Comparison of ENCODE assay signal across 9 cellular contexts in genomic region chr11:128517457-128518230, GRCh38.
DNase-seq lines count a peak whose midpoint lies in the region; TF ChIP-seq lines count a peak whose summit lies in the region.
"Had no signal": no experiment of that assay in that cellular context is flagged by ENCODE, and none has a peak within 500 bp of the region (broad histone marks: within the 10 kb centered on the region; RNA-seq: fewer than 3 reads in every experiment).

No MANE protein-coding gene starts in this region.

- H3K27me3 ChIP-seq in AG04450 (ENCODE audit: control insufficient read depth, insufficient read depth, low read length) (no peaks in the 10 kb centered on the region), muscle layer of duodenum (ENCODE audit: low read depth, low read length) (no peaks in the 10 kb centered on the region)

- peak overlapping the region; percentile 47 for H3K27ac ChIP-seq in AG04450 (ENCODE audit: low read depth, low read length)
- H3K27ac ChIP-seq in HEK293 (ENCODE audit: extremely low read depth, low read depth, low read length): no peak overlapping the region
- peak overlapping the region; percentile 85 for H3K27ac ChIP-seq in muscle layer of duodenum (ENCODE audit: low read length)
- H3K27ac ChIP-seq: HL-60 had no signal

- H3K9me3 ChIP-seq in AG04450 (ENCODE audit: control insufficient read depth, insufficient read depth, low read length) (no peaks in the 10 kb centered on the region), HEK293 (ENCODE audit: control insufficient read depth, insufficient read depth, low read depth, low read length) (no peaks in the 10 kb centered on the region), muscle layer of duodenum (ENCODE audit: control insufficient read depth in 1 of 2, low read length in 2 of 2) (no peaks in the 10 kb centered on the region)

- H3K4me3 ChIP-seq in AG04450 (ENCODE audit: low read depth, low read length): peak overlapping the region; percentile 86
- no peak overlapping the region for H3K4me3 ChIP-seq in HEK293 (ENCODE audit: low read depth, low read length)
- H3K4me3 ChIP-seq in astrocyte of the spinal cord (ENCODE audit: low read depth, low read length): peak overlapping the region; percentile 79
- H3K4me3 ChIP-seq in muscle layer of duodenum (ENCODE audit: low read depth in 1 of 2, low read length in 2 of 2): peak overlapping the region; percentile 74 to 89

- H3K4me1 ChIP-seq in HEK293 (ENCODE audit: control insufficient read depth, insufficient read depth, low read length): peaks cover 5% of the 10 kb centered on the region; the same call in 1 of the 2 replicates
- H3K4me1 ChIP-seq in muscle layer of duodenum (ENCODE audit: control insufficient read depth in 1 of 2, insufficient read depth in 2 of 2, low read length in 2 of 2): peaks cover 7 to 17% of the 10 kb centered on the region in 2 donors

- in situ Hi-C loops in astrocyte of the spinal cord (cut with HindIII; ENCODE audit: low sequenced_read_pairs): no loop called here

- POLR2A ChIA-PET in AG04450 (lab: Yijun Ruan, JAX) (interaction anchor here (0.6 to 2.2 kb wide), 6 partner anchors 8 to 255 kb away, joined by 3 to 8 read pairs (median 4); no protein-coding TSS in a partner anchor), HEK293 (lab: Yijun Ruan, JAX) (interaction anchor here (1.1 kb wide), 1 partner anchor 9 kb away, joined by 3 read pairs; no protein-coding TSS in a partner anchor)

- TF ChIP-seq CTCF in AG04450 (IDR thresholded peaks at IDR 0.05; ENCODE audit: low read depth, low read length) (no peak), HEK293 (tag by site-specific recombination; IDR thresholded peaks at IDR 0.05) (no peak), astrocyte of the spinal cord (IDR thresholded peaks at IDR 0.05; ENCODE audit: low read depth, low read length) (no peak)

- no peak for DNase-seq in AG04450 (ENCODE audit: low read depth, low spot score)
- peak; percentile 70 for DNase-seq in astrocyte of the spinal cord (ENCODE audit: low read depth, low spot score)
- no peak for DNase-seq in DMS79 treated with DMSO at 0.1 percent for 48 hours (lab: John Stamatoyannopoulos, UW)
- no peak for DNase-seq in NCI-H187 (lab: John Stamatoyannopoulos, UW)
- no peak for DNase-seq in NCI-H526 treated with DMSO at 0.1 percent for 48 hours (lab: John Stamatoyannopoulos, UW)
- DNase-seq in activated CD8-positive, alpha-beta memory T cell treated with anti-CD3 and anti-CD28 coated beads, Interleukin-2, amount 50 U/mL, for 48 hours: no peak

- CTCF ChIA-PET in AG04450 (lab: Charles Lee) (interaction anchor here (1.2 to 6.2 kb wide), 7 partner anchors 12 to 359 kb away, joined by 3 to 45 read pairs (median 4); no protein-coding TSS in a partner anchor), HEK293 (lab: Yijun Ruan, JAX) (interaction anchor here (0.6 to 1.0 kb wide), 6 partner anchors 19 to 360 kb away, joined by 3 read pairs; no protein-coding TSS in a partner anchor)

- H3K36me3 ChIP-seq in HEK293 (ENCODE audit: control insufficient read depth in 2 of 2, insufficient read depth in 1 of 2, low read length in 2 of 2) (peaks cover 0 to 7% of the 10 kb centered on the region in 2 experiments; a peak in 1 of 3 replicates), muscle layer of duodenum (ENCODE audit: control insufficient read depth in 1 of 2, insufficient read depth in 2 of 2, low read length in 2 of 2) (peaks cover 0 to 7% of the 10 kb centered on the region in 2 donors)

TF ChIP-seq in HEK293, 187 proteins besides CTCF, POLR2A, EP300 and RAD21:
- TF ChIP-seq GLIS1 (tag by site-specific recombination; IDR thresholded peaks at IDR 0.05): peak; percentile 43
- TF ChIP-seq ZNF398 (tag by site-specific recombination; IDR thresholded peaks at IDR 0.05): no peak
- TF ChIP-seq PBX3 (CRISPR knock-in tag; IDR thresholded peaks at IDR 0.05): no peak
